1 cellular context compared by ENCODE assay signal in the genomic region with DNA sequence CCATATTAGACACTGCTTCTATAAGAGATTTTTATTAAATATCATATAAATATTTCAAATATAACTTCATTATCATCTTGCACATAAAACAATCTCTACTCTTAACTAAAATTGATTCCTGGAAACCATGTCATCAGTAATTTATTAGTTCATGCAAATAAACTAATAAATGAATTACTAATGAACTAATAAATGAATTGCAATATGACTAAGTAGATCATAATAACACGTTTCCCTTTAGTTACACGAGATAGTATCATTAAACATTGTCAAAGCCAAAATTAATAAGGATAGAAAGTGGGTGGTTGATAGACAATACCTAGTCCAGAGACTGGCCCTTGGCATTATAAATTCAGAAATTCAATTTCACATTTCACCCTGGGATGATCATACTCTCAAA.
A peak's percentile ranks its signal among the peaks of the same experiment; 100 is the strongest.
TF ChIP-seq lines count a peak whose summit lies in the region.

No MANE protein-coding gene starts in this region.

TF ChIP-seq in K562, 482 proteins besides CTCF, POLR2A, EP300 and RAD21 (continued from another document):
- TF ChIP-seq, protein P1, sequence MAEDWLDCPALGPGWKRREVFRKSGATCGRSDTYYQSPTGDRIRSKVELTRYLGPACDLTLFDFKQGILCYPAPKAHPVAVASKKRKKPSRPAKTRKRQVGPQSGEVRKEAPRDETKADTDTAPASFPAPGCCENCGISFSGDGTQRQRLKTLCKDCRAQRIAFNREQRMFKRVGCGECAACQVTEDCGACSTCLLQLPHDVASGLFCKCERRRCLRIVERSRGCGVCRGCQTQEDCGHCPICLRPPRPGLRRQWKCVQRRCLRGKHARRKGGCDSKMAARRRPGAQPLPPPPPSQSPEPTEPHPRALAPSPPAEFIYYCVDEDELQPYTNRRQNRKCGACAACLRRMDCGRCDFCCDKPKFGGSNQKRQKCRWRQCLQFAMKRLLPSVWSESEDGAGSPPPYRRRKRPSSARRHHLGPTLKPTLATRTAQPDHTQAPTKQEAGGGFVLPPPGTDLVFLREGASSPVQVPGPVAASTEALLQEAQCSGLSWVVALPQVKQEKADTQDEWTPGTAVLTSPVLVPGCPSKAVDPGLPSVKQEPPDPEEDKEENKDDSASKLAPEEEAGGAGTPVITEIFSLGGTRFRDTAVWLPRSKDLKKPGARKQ (CRISPR knock-in tag; IDR thresholded peaks at IDR 0.05): no peak
- no peak for TF ChIP-seq FOXJ2 (tag; IDR thresholded peaks at IDR 0.05)
- TF ChIP-seq ZFP36 (IDR thresholded peaks at IDR 0.05; ENCODE audit: low read depth, low read length, partially characterized antibody): no peak
- TF ChIP-seq RCOR1 (IDR thresholded peaks at IDR 0.05; ENCODE audit: borderline replicate concordance in 1 of 2, low read depth in 2 of 2, low read length in 2 of 2): no peak
- TF ChIP-seq ZNF41 (CRISPR knock-in tag; conservative IDR thresholded peaks at IDR 0.05): no peak
- TF ChIP-seq, protein P2, sequence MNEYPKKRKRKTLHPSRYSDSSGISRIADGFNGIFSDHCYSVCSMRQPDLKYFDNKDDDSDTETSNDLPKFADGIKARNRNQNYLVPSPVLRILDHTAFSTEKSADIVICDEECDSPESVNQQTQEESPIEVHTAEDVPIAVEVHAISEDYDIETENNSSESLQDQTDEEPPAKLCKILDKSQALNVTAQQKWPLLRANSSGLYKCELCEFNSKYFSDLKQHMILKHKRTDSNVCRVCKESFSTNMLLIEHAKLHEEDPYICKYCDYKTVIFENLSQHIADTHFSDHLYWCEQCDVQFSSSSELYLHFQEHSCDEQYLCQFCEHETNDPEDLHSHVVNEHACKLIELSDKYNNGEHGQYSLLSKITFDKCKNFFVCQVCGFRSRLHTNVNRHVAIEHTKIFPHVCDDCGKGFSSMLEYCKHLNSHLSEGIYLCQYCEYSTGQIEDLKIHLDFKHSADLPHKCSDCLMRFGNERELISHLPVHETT (CRISPR knock-in tag; conservative IDR thresholded peaks at IDR 0.05 in 1 of 2, IDR thresholded peaks at IDR 0.05 in 1 of 2): no peak
- TF ChIP-seq ZNF668 (CRISPR knock-in tag; IDR thresholded peaks at IDR 0.05): no peak
- peak; percentile 92 for TF ChIP-seq ZNF224 (CRISPR knock-in tag; IDR thresholded peaks at IDR 0.05)
- TF ChIP-seq ZKSCAN1 (IDR thresholded peaks at IDR 0.05; ENCODE audit: low read depth, low read length): no peak
- TF ChIP-seq DACH1 (IDR thresholded peaks at IDR 0.05; ENCODE audit: partially characterized antibody): peak; percentile 100
- TF ChIP-seq BACH1 (tag; IDR thresholded peaks at IDR 0.05): no peak
- no peak for TF ChIP-seq ILF3 (IDR thresholded peaks at IDR 0.05; ENCODE audit: borderline replicate concordance)
- 0 out of 2 replicates have a peak, but pooled peaks have one; percentile 56 for TF ChIP-seq ZNF431 (CRISPR knock-in tag; IDR thresholded peaks at IDR 0.05)
